8 cellular contexts compared by ENCODE assay signal in the genomic region with DNA sequence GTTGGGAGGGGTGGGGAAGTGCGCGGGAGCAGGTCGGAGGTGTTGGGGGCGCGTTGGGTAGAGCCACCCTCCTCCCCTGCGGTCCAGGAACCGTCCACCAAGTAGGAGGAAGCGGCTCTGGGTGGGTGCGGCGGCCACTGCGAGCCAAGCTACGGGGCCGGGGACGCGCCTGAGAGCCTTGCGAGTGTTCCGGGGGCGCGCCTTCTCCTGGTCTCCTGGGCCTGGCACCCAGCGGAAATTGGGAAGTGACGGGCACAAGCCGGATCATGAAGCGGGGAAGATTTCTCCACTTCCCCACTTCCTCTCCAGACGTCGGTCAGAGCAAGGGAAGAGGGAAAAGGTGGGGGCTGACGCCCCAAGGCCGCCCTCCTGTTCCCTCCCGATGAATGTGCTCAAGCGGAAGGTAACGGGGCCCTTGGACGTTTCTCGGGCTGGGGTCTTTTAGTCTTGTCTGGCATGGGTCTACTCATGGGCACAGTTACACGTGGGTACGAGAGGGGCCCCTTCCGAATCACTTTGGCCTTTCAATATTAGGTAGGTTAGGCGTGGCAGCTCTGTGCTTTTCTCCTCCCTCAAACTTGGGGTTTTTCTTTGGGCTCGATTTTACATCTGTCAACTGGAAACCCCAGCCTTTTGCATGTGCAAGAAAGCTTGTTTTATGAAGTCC. TPM values are rescaled to one million over a fixed set of nuclear protein-coding genes. Genes with fewer than 3 reads are reported as not detected.
DNase-seq lines count a peak whose midpoint lies in the region; ATAC-seq and TF ChIP-seq lines count a peak whose summit lies in the region.

No MANE protein-coding gene starts in this region.

- intact Hi-C loops in adrenal gland (cut with DNase I), result no loop called here

- peaks cover 47% of the 10 kb centered on the region for H4K20me1 ChIP-seq in Karpas-422 (ENCODE audit: insufficient read depth, low read depth, low read length)

- peak overlapping the region; percentile 91 for H3K9ac ChIP-seq in Karpas-422 (ENCODE audit: low read length)
- H3K9ac ChIP-seq in iPS-20b (ENCODE audit: low read depth, low read length), result peak overlapping the region; percentile 99

- TF ChIP-seq CTCF in adrenal gland (IDR thresholded peaks at IDR 0.05) (no peak), GM10248 (IDR thresholded peaks at IDR 0.05; ENCODE audit: control extremely low read depth, extremely low read depth, low read depth, missing control alignments) (no peak)

- no peaks in the 10 kb centered on the region for H3K9me3 Mint-ChIP-seq in stimulated activated naive B cell treated with anti-CD40 and anti-IgM and Interleukin-4, amounts not matched to agents 10 μg/mL and 1 μg/mL and 100 μg/mL, for 72 hours

- CTCF ChIA-PET in GM10248 (lab: Yijun Ruan, JAX), result interaction anchor here (1.0 to 1.7 kb wide), 6 partner anchors 11 to 61 kb away, joined by 3 to 9 read pairs (median 4); partner anchors contain the start of genes CCDC87, CCS, RBM4 and RBM4B

- H3K27me3 Mint-ChIP-seq in stimulated activated naive B cell treated with anti-CD40 and anti-IgM and Interleukin-4, amounts not matched to agents 10 μg/mL and 1 μg/mL and 100 μg/mL, for 72 hours, result no peaks in the 10 kb centered on the region

- peaks cover 34 to 51% of the 10 kb centered on the region in 2 donors for H3K36me3 Mint-ChIP-seq in stimulated activated naive B cell treated with anti-CD40 and anti-IgM and Interleukin-4, amounts not matched to agents 10 μg/mL and 1 μg/mL and 100 μg/mL, for 72 hours

- 0 to 1% (median 0%) methylated on average over 12 to 37 of the region's 37 CpGs for WGBS in adrenal gland, 4 donors

- no peaks in the 10 kb centered on the region for H3K9me2 ChIP-seq in Karpas-422 (replicated peaks; ENCODE audit: insufficient read depth, low read length)

- H3K36me3 ChIP-seq in Karpas-422 (ENCODE audit: insufficient read depth, low read length) (peaks cover 28% of the 10 kb centered on the region), adrenal gland (replicated peaks in 1 of 2) (no peaks in the 10 kb centered on the region), iPS-20b (ENCODE audit: insufficient read depth, low read depth, low read length) (peaks cover 44% of the 10 kb centered on the region)

- no peak for ATAC-seq in stimulated activated naive B cell treated with anti-CD40 and anti-IgM and Interleukin-4, amounts not matched to agents 10 μg/mL and 1 μg/mL and 100 μg/mL, for 72 hours (replicated peaks)

- H3K4me3 Mint-ChIP-seq in stimulated activated naive B cell treated with anti-CD40 and anti-IgM and Interleukin-4, amounts not matched to agents 10 μg/mL and 1 μg/mL and 100 μg/mL, for 72 hours, result peak overlapping the region; percentile 89 to 96

- H3K27ac Mint-ChIP-seq in stimulated activated naive B cell treated with anti-CD40 and anti-IgM and Interleukin-4, amounts not matched to agents 10 μg/mL and 1 μg/mL and 100 μg/mL, for 72 hours, result peak overlapping the region; percentile 99

- peak overlapping the region; percentile 97 for H3K4me3 ChIP-seq in Karpas-422 (ENCODE audit: low read length)
- peak overlapping the region; percentile 57 to 98 (median 82) for H3K4me3 ChIP-seq in adrenal gland
- peak overlapping the region; percentile 98 for H3K4me3 ChIP-seq in iPS-20b (ENCODE audit: low read length)

- peak; percentile 89 for DNase-seq in DMS53 (lab: John Stamatoyannopoulos, UW)
- DNase-seq in DMS53 treated with DMSO at 0.1 percent for 48 hours (lab: John Stamatoyannopoulos, UW; ENCODE audit: unreplicated experiment), result no peak
- DNase-seq in Karpas-422, result no peak
- peak in 6 of 7 donors; percentile 76 to 88 (median 82) for DNase-seq in adrenal gland
- no peak for DNase-seq in stimulated activated naive B cell treated with anti-CD40 and anti-IgM and Interleukin-4, amounts not matched to agents 10 μg/mL and 1 μg/mL and 100 μg/mL, for 72 hours
- no peak for DNase-seq in GM10248 (ENCODE audit: extremely low spot score)
- DNase-seq in DMS79 treated with DMSO at 0.1 percent for 48 hours (lab: John Stamatoyannopoulos, UW), result no peak

- no peak overlapping the region for H2AFZ ChIP-seq in Karpas-422 (ENCODE audit: low read length)

- H3K4me1 Mint-ChIP-seq in stimulated activated naive B cell treated with anti-CD40 and anti-IgM and Interleukin-4, amounts not matched to agents 10 μg/mL and 1 μg/mL and 100 μg/mL, for 72 hours, result peaks cover 24 to 56% of the 10 kb centered on the region in 2 donors

- peak overlapping the region; percentile 92 for H3K4me2 ChIP-seq in Karpas-422 (ENCODE audit: low read depth, low read length, poor library complexity, severe bottlenecking)

- peaks cover 30% of the 10 kb centered on the region for H3K4me1 ChIP-seq in Karpas-422 (ENCODE audit: low read length)
- H3K4me1 ChIP-seq in adrenal gland (replicated peaks in 1 of 2), result peaks cover 12 to 47% of the 10 kb centered on the region in 2 donors
- H3K4me1 ChIP-seq in iPS-20b (ENCODE audit: insufficient read depth, low read length), result peaks cover 22% of the 10 kb centered on the region

- H3K79me2 ChIP-seq in Karpas-422 (ENCODE audit: low read length), result peaks cover 68% of the 10 kb centered on the region

- H3K27me3 ChIP-seq in Karpas-422 (ENCODE audit: low read length), result no peaks in the 10 kb centered on the region
- no peaks in the 10 kb centered on the region for H3K27me3 ChIP-seq in adrenal gland
- no peaks in the 10 kb centered on the region for H3K27me3 ChIP-seq in iPS-20b (ENCODE audit: insufficient read depth, low read length)

- no peak for TF ChIP-seq POLR2A in adrenal gland (IDR thresholded peaks at IDR 0.05)

- H3K27ac ChIP-seq in Karpas-422 (ENCODE audit: low read length) (peak overlapping the region; percentile 83), adrenal gland (peak overlapping the region; percentile 94 to 98 (median 97)), iPS-20b (ENCODE audit: low read length) (peak overlapping the region; percentile 94)

- POLR2A ChIA-PET in GM10248 (lab: Yijun Ruan, JAX), result interaction anchor here (0.6 to 1.9 kb wide), 7 partner anchors 13 to 89 kb away, joined by 3 to 24 read pairs (median 4); partner anchors contain the start of genes CCDC87, CCS and RBM4

- H3K9me3 ChIP-seq in Karpas-422 (ENCODE audit: low read length), result no peaks in the 10 kb centered on the region
- H3K9me3 ChIP-seq in adrenal gland (replicated peaks in 1 of 3), result no peaks in the 10 kb centered on the region
- no peaks in the 10 kb centered on the region for H3K9me3 ChIP-seq in iPS-20b (ENCODE audit: insufficient read depth, low read depth, low read length)

RNA-seq across cellular contexts. Expression of gene RBM14, which starts 0.9 kb away (rescaled TPM):
- 47.9 and 51.3 TPM in 2 replicates for total RNA-seq in Karpas-422 (2014; rRNA removed; shearing (Covaris generic); ENCODE audit: low replicate concordance)
- total RNA-seq in adrenal gland, result 100 to 1,000 TPM in 1 of 8 donors, 10 to 100 TPM in 7; 32.3 to 106 (median 52.7) TPM
- polyA plus RNA-seq in adrenal gland, result 10 to 100 TPM; 29.1 to 96.7 (median 39.1) TPM

RNA-seq across cellular contexts. Expression of gene RBM4, which starts 21.2 kb away (rescaled TPM):
- 103 and 141 TPM in 2 replicates for total RNA-seq in Karpas-422 (2014; rRNA removed; shearing (Covaris generic); ENCODE audit: low replicate concordance)
- 100 to 1,000 TPM in 6 of 8 donors, 10 to 100 TPM in 2; 89.9 to 243 (median 138) TPM for total RNA-seq in adrenal gland
- polyA plus RNA-seq in adrenal gland, result 100 to 1,000 TPM in 1 of 3 donors, 10 to 100 TPM in 2; 70.0 to 205 (median 79.4) TPM

RNA-seq across cellular contexts. Expression of gene CCS, which starts 24.3 kb away (rescaled TPM):
- 24.6 and 57.6 TPM in 2 replicates for total RNA-seq in Karpas-422 (2014; rRNA removed; shearing (Covaris generic); ENCODE audit: low replicate concordance)
- 10 to 100 TPM; 21.9 to 76.3 (median 43.1) TPM for total RNA-seq in adrenal gland
- 100 to 1,000 TPM in 2 of 3 donors, 10 to 100 TPM in 1; 22.7 to 204 (median 188) TPM for polyA plus RNA-seq in adrenal gland

RNA-seq across cellular contexts. Expression of gene CCDC87, which starts 24.4 kb away (rescaled TPM):
- 0.22 and 0.75 TPM in 2 replicates for total RNA-seq in Karpas-422 (2014; rRNA removed; shearing (Covaris generic); ENCODE audit: low replicate concordance)
- under 1 TPM; 0.30 to 0.84 (median 0.47) TPM for total RNA-seq in adrenal gland
- polyA plus RNA-seq in adrenal gland, result under 1 TPM; 0.13 to 0.90 (median 0.24) TPM

RNA-seq across cellular contexts. Expression of gene CTSF, which starts 48.9 kb away (rescaled TPM):
- not detected in 2 replicates for total RNA-seq in Karpas-422 (2014; rRNA removed; shearing (Covaris generic); ENCODE audit: low replicate concordance)
- 100 to 1,000 TPM in 7 of 8 donors, 10 to 100 TPM in 1; 57.4 to 264 (median 197) TPM for total RNA-seq in adrenal gland
- 10 to 100 TPM; 37.0 to 54.6 (median 44.4) TPM for polyA plus RNA-seq in adrenal gland

Comparison
In these comparisons a context has a peak if more than half of its experiments do, and no peak if none do; other contexts are left out.
1. DNase-seq: peak in DMS53 (single experiment) and adrenal gland (6 of 7); none in DMS53 treated with DMSO at 0.1 percent for 48 hours (single experiment), Karpas-422 (single experiment), stimulated activated naive B cell treated with anti-CD40 and anti-IgM and Interleukin-4, amounts not matched to agents 10 μg/mL and 1 μg/mL and 100 μg/mL, for 72 hours (single experiment), GM10248 (single experiment) and DMS79 treated with DMSO at 0.1 percent for 48 hours (single experiment).
2. Peak in every context shown above with its lines, with median percentiles within 50 percentile points of each other: H3K27ac ChIP-seq and H3K4me3 ChIP-seq.